ENCODE assay signal across 12 cellular contexts in the genomic region with DNA sequence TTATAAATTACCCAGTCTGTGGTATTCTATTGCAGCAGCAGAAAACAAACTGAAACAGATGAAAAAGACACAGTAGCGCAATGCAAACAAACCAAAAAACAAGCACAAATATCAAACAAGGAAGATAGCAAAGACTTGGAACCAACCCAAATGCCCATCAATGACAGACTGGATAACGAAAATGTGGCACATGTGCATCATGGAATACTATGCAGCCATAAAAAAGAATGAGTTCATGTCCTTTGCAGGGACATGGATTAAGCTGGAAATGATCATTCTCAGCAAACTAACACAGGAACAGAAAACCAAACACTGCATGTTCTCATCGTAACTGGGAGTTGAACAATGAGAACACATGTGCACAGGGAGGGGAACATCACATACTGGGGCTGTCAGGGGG. TPM values are rescaled to one million over a fixed set of nuclear protein-coding genes. Genes with fewer than 3 reads are reported as not detected.
"Had no signal": no experiment of that assay in that cellular context is flagged by ENCODE, and none has a peak within 500 bp of the region (broad histone marks: within the 10 kb centered on the region; RNA-seq: fewer than 3 reads in every experiment).

No MANE protein-coding gene starts in this region.

RNA-seq across cellular contexts. Expression of a gene that starts 25.0 kb away (rescaled TPM):
- total RNA-seq: activated B cell treated with CpG ODN at 0.5 μM for 24 hours had no signal

RNA-seq across cellular contexts. Expression of a gene that starts 30.2 kb away (rescaled TPM):
- total RNA-seq: activated B cell treated with CpG ODN at 0.5 μM for 24 hours; activated CD4-positive, alpha-beta memory T cell treated with anti-CD3 and anti-CD28 coated beads, Interleukin-2, amount 10 ng/mL, durations not matched to agents 7 days and 5 days; activated CD4-positive, alpha-beta T cell treated with anti-CD3 and anti-CD28 coated beads for 36 hours; activated CD4-positive, alpha-beta T cell treated with anti-CD3 and anti-CD28 coated beads, Interleukin-2, amount 10 ng/mL, durations not matched to agents 24 days and 14 days; activated CD4-positive, alpha-beta T cell treated with anti-CD3 and anti-CD28 coated beads, Interleukin-2, amount 10 ng/mL, durations not matched to agents 7 days and 5 days; activated CD8-positive, alpha-beta memory T cell treated with anti-CD3 and anti-CD28 coated beads, Interleukin-2, amount 10 ng/mL, durations not matched to agents 7 days and 5 days; activated CD8-positive, alpha-beta T cell treated with anti-CD3 and anti-CD28 coated beads for 36 hours; activated CD8-positive, alpha-beta T cell treated with anti-CD3 and anti-CD28 coated beads, Interleukin-2, amount 10 ng/mL, durations not matched to agents 7 days and 5 days; T-helper 1 cell treated with Interleukin-12 subunit alpha and Interleukin-12 subunit beta and Interleukin-4 antibody, amounts not matched to agents 30 ng/mL and 1 ng/mL, for 36 hours; T-helper 17 cell; T-helper 2 cell treated with Interferon-gamma antibody and Interleukin-4, amounts not matched to agents 100 ng/mL and 5 ng/mL, for 36 hours; WTC11 had no signal
